In the genomic region with DNA sequence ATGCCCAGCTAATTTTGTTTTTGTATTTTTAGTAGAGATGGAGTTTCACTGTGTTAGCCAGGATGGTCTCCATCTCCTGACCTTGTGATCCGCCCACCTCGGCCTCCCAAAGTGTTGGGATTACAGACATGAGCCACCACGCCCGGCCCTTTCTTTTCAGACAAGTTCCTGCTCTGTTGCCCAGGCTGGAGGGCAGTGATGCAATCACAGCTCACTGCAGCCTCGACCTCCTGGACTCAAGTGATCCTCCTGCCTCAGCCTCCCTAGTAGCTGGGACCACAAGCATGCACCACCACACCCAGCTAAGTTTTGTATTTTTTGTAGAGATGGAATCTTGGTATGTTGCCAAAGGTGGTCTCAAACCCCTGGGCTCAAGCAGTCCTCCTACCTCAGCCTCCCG, we compare ENCODE assay signal across 1 cellular context.
TF ChIP-seq lines count a peak whose summit lies in the region.

No MANE protein-coding gene starts in this region.

TF ChIP-seq in HEK293, 187 proteins besides CTCF, POLR2A, EP300 and RAD21:
- TF ChIP-seq KLF1 (tag by site-specific recombination; IDR thresholded peaks at IDR 0.05) (0 out of 2 replicates have a peak, but pooled peaks have one; percentile 17), ZFHX2 (tag by site-specific recombination; conservative IDR thresholded peaks at IDR 0.05) (peak; percentile 35)
